Comparison of ENCODE assay signal across 8 cellular contexts in genomic region chr20:62121776-62122658, GRCh38. TPM values are rescaled to one million over a fixed set of nuclear protein-coding genes. Genes with fewer than 3 reads are reported as not detected.
DNase-seq lines count a peak whose midpoint lies in the region; ATAC-seq and TF ChIP-seq lines count a peak whose summit lies in the region.

TSS of gene LSM14B (plus strand) at chr20:62122475. CDS start at chr20:62122667, 192 bp downstream.

- no peaks in the 10 kb centered on the region for H3K27me3 Mint-ChIP-seq in activated naive CD8-positive, alpha-beta T cell treated with anti-CD3 and anti-CD28 coated beads, Interleukin-2, amount 10 ng/mL, durations not matched to agents 7 days and 5 days

- H3K4me3 ChIP-seq in GM12865 (ENCODE audit: low read depth, low read length) (peak within 1 kb of the TSS; percentile 74), SU-DHL-6 (ENCODE audit: insufficient read depth, low read length, poor library complexity, severe bottlenecking) (peak within 1 kb of the TSS; percentile 88), ovary (peak within 1 kb of the TSS; percentile 84), thymus (ENCODE audit: low read length) (peak within 1 kb of the TSS; percentile 92)

- intact Hi-C loops in head of caudate nucleus (cut with DNase I) (loop anchor here (2.0 kb wide), 2 partner anchors 21 to 55 kb away; partner anchors contain the start of genes PSMA7 and SS18L1), ovary (cut with DNase I) (loop anchor here in 1 of 4 donors (2.0 kb wide), 1 partner anchor 21 kb away; the partner anchor contains the start of genes PSMA7 and SS18L1)

- H3K4me2 ChIP-seq in SU-DHL-6 (ENCODE audit: low read depth, low read length, poor library complexity, severe bottlenecking), result peak within 1 kb of the TSS; percentile 98

- H4K20me1 ChIP-seq in SU-DHL-6 (ENCODE audit: low read depth, low read length), result no peaks in the 10 kb centered on the region; the same call in 1 of the 2 replicates

- no peaks in the 10 kb centered on the region for H3K9me3 Mint-ChIP-seq in activated naive CD8-positive, alpha-beta T cell treated with anti-CD3 and anti-CD28 coated beads, Interleukin-2, amount 10 ng/mL, durations not matched to agents 7 days and 5 days

- H3K9me2 ChIP-seq in SU-DHL-6 (replicated peaks; ENCODE audit: insufficient read depth, low read length), result no peaks in the 10 kb centered on the region

- WGBS in ovary, 3 donors, result 0 to 1% (median 1%) methylated on average over 40 to 125 of the region's 125 CpGs
- WGBS in thymus, result under 1% methylated on average over 125 of the region's 125 CpGs

- H3K27ac Mint-ChIP-seq in activated naive CD8-positive, alpha-beta T cell treated with anti-CD3 and anti-CD28 coated beads, Interleukin-2, amount 10 ng/mL, durations not matched to agents 7 days and 5 days, result peak within 1 kb of the TSS; percentile 93

- peaks cover 8% of the 10 kb centered on the region for H3K36me3 Mint-ChIP-seq in activated naive CD8-positive, alpha-beta T cell treated with anti-CD3 and anti-CD28 coated beads, Interleukin-2, amount 10 ng/mL, durations not matched to agents 7 days and 5 days

- POLR2A ChIA-PET in activated naive CD8-positive, alpha-beta T cell treated with anti-CD3 and anti-CD28 coated beads, Interleukin-2, amount 10 ng/mL, durations not matched to agents 7 days and 5 days (lab: Charles Lee), result interaction anchor here (0.6 to 8.7 kb wide), 6 partner anchors 14 to 672 kb away, joined by 3 to 111 read pairs (median 4); partner anchors contain the start of genes PSMA7, SS18L1 and TAF4

- H3F3A ChIP-seq in SU-DHL-6 (ENCODE audit: insufficient read depth), result peaks cover 10% of the 10 kb centered on the region; the same call in 1 of the 2 replicates

- H3K9me3 ChIP-seq in SU-DHL-6 (ENCODE audit: insufficient read depth, low read length) (no peaks in the 10 kb centered on the region), ovary (no peaks in the 10 kb centered on the region), thymus (ENCODE audit: control insufficient read depth) (no peaks in the 10 kb centered on the region)

- peak within 1 kb of the TSS; percentile 95 for H2AFZ ChIP-seq in SU-DHL-6 (ENCODE audit: low read depth, low read length, severe bottlenecking)

- H3K27me3 ChIP-seq in SU-DHL-6 (ENCODE audit: low read length) (no peaks in the 10 kb centered on the region), ovary (no peaks in the 10 kb centered on the region), thymus (ENCODE audit: control insufficient read depth, insufficient read depth) (no peaks in the 10 kb centered on the region)

- TF ChIP-seq CTCF in GM12865 (IDR thresholded peaks at IDR 0.05; ENCODE audit: insufficient read depth, low read depth, low read length, missing control alignments) (no peak), SU-DHL-6 (IDR thresholded peaks at IDR 0.05; ENCODE audit: insufficient read depth, low read length, poor library complexity, severe bottlenecking) (no peak), ovary (IDR thresholded peaks at IDR 0.05) (no peak)

- ATAC-seq in HG02759 (IDR thresholded peaks at IDR 0.05; ENCODE audit: unreplicated experiment), result peak; percentile 78
- peak; percentile 82 for ATAC-seq in activated naive CD8-positive, alpha-beta T cell treated with anti-CD3 and anti-CD28 coated beads, Interleukin-2, amount 10 ng/mL, durations not matched to agents 7 days and 5 days (ENCODE audit: low read depth)

- TF ChIP-seq POLR2A in ovary (IDR thresholded peaks at IDR 0.05), result peak; percentile 45

- H3K4me1 ChIP-seq in ovary (ENCODE audit: insufficient read depth) (peaks cover 6% of the 10 kb centered on the region), thymus (ENCODE audit: control insufficient read depth, insufficient read depth, low read length) (peaks cover 44% of the 10 kb centered on the region)

- peaks cover 16% of the 10 kb centered on the region for H3K79me2 ChIP-seq in SU-DHL-6 (ENCODE audit: insufficient read depth, low read length)

- H3K36me3 ChIP-seq in SU-DHL-6 (ENCODE audit: low read length), result 0 out of 2 replicates have a peak, but pooled peaks cover 3% of the 10 kb centered on the region
- H3K36me3 ChIP-seq in ovary, result no peaks in the 10 kb centered on the region
- H3K36me3 ChIP-seq in thymus (ENCODE audit: control insufficient read depth, insufficient read depth), result peaks cover 21% of the 10 kb centered on the region

- H3K4me3 Mint-ChIP-seq in activated naive CD8-positive, alpha-beta T cell treated with anti-CD3 and anti-CD28 coated beads, Interleukin-2, amount 10 ng/mL, durations not matched to agents 7 days and 5 days, result peak within 1 kb of the TSS; percentile 89

- peak within 1 kb of the TSS; percentile 76 for H3K9ac ChIP-seq in SU-DHL-6 (ENCODE audit: low read length)

- peaks cover 35% of the 10 kb centered on the region for H3K4me1 Mint-ChIP-seq in activated naive CD8-positive, alpha-beta T cell treated with anti-CD3 and anti-CD28 coated beads, Interleukin-2, amount 10 ng/mL, durations not matched to agents 7 days and 5 days

- TF ChIP-seq EP300 in ovary (IDR thresholded peaks at IDR 0.05), result no peak

- H3K27ac ChIP-seq in SU-DHL-6 (ENCODE audit: low read depth, low read length) (peak within 1 kb of the TSS; percentile 60), ovary (peak within 1 kb of the TSS; percentile 90 to 96), thymus (ENCODE audit: low read depth) (peak within 1 kb of the TSS; percentile 91)

- DNase-seq in GM12865 (ENCODE audit: low read depth) (peak; percentile 99), NCI-H1417 (lab: John Stamatoyannopoulos, UW) (peak; percentile 99), head of caudate nucleus (peak; percentile 75 to 98 (median 95)), ovary (peak; percentile 96 to 98 (median 96))
- DNase-seq in activated naive CD8-positive, alpha-beta T cell treated with anti-CD3 and anti-CD28 coated beads, Interleukin-2, amount 10 ng/mL, durations not matched to agents 7 days and 5 days, result peak; percentile 98

RNA-seq across cellular contexts. Expression of gene LSM14B, which starts in this region (rescaled TPM):
- total RNA-seq in activated naive CD8-positive, alpha-beta T cell treated with anti-CD3 and anti-CD28 coated beads, Interleukin-2, amount 10 ng/mL, durations not matched to agents 7 days and 5 days, result 10 to 100 TPM; 45.1 to 45.5 TPM
- 10 to 100 TPM; 21.5 to 62.2 (median 56.1) TPM for total RNA-seq in ovary
- 10 to 100 TPM; 21.7 to 39.8 TPM for polyA plus RNA-seq in ovary
- polyA plus RNA-seq in thymus, result 23.1 TPM

Comparison
In these comparisons a context has a peak if more than half of its experiments do, and no peak if none do; other contexts are left out.
1. Peak in every context shown above with its lines: DNase-seq, ATAC-seq, H3K4me3 ChIP-seq and H3K27ac ChIP-seq.